Comparison of ENCODE assay signal across 8 cellular contexts in the genomic region with DNA sequence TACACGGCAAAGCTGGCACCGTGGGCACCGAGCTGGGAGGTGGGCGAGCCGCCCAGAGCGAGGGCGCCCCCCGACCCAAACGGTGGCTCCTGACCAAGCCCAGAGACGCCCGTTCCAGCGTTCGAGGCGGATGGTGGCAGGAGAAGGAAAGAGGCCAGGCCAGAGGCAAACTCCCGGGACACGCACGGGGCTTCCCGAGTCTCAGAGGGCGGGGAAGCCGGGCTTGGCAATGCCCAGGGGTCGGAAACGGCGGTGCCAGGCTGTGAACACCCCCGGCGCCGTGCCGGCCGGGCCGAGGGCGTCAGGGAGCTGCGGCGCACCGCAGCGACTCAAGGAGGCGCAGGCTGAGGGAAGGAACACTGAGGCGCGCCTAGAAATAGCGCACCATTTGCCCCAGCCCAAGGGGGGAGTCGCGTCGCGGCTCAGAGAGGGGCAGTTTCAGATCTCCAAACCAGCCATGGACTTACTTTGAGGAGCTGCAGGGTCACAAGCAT. TPM values are rescaled to one million over a fixed set of nuclear protein-coding genes. Genes with fewer than 3 reads are reported as not detected.
DNase-seq lines count a peak whose midpoint lies in the region; ATAC-seq, FAIRE-seq and TF ChIP-seq lines count a peak whose summit lies in the region.

No MANE protein-coding gene starts in this region.

- H3K36me3 Mint-ChIP-seq in endothelial cell (ENCODE audit: low read depth, unreplicated experiment) (peaks cover 20% of the 10 kb centered on the region), nephron progenitor cell (ENCODE audit: low read depth) (no peaks in the 10 kb centered on the region)

- no peaks in the 10 kb centered on the region for H3K36me3 ChIP-seq in SJCRH30

- ATAC-seq in A549 (peak; percentile 59 to 68), GM18502 (IDR thresholded peaks at IDR 0.05; ENCODE audit: poor library complexity, unreplicated experiment) (peak; percentile 49), HG02943 (IDR thresholded peaks at IDR 0.05; ENCODE audit: low read depth, unreplicated experiment) (peak; percentile 40)

- H3K4me1 ChIP-seq in A549 (peaks cover 49% of the 10 kb centered on the region), SJCRH30 (peaks cover 30% of the 10 kb centered on the region)

- TF ChIP-seq RAD21 in A549 (conservative IDR thresholded peaks at IDR 0.05 in 1 of 2, IDR thresholded peaks at IDR 0.05 in 1 of 2) = peak in 1 of 2 experiments; percentile 46; a peak in 1 of 5 replicates

- peak overlapping the region; percentile 89 to 100 for H3K27ac ChIP-seq in A549
- peak overlapping the region; percentile 93 for H3K27ac ChIP-seq in SJCRH30

- FAIRE-seq in A549 (lab: Jason Lieb, UNC) = no peak

- DNase-seq in A549 (ENCODE audit: low read depth in 1 of 2, low spot score in 1 of 2) (peak in 1 of 2 experiments; percentile 60), SJCRH30 (no peak), endothelial cell (ENCODE audit: low spot score) (no peak), nephron progenitor cell (peak; percentile 48), SK-N-DZ (ENCODE audit: low spot score) (no peak), superior temporal gyrus (ENCODE audit: extremely low spot score) (no peak)

- TF ChIP-seq CTCF in A549 (IDR thresholded peaks at IDR 0.05) (no peak; the same call in 2 of the 3 replicates), endothelial cell (IDR thresholded peaks at IDR 0.05; ENCODE audit: unreplicated experiment) (peak; percentile 38), nephron progenitor cell (IDR thresholded peaks at IDR 0.05) (no peak)

- peak overlapping the region; percentile 95 for H3K4me2 ChIP-seq in A549

- peak overlapping the region; percentile 80 for H3K27ac Mint-ChIP-seq in endothelial cell (ENCODE audit: unreplicated experiment)
- peak overlapping the region; percentile 97 for H3K27ac Mint-ChIP-seq in nephron progenitor cell

- H3K9me3 ChIP-seq in A549 = no peaks in the 10 kb centered on the region
- H3K9me3 ChIP-seq in SJCRH30 (replicated peaks) = no peaks in the 10 kb centered on the region

- H3K27me3 Mint-ChIP-seq in endothelial cell (ENCODE audit: unreplicated experiment) = peaks cover 10% of the 10 kb centered on the region
- H3K27me3 Mint-ChIP-seq in nephron progenitor cell (ENCODE audit: low read depth, poor library complexity) = peaks cover 12% of the 10 kb centered on the region

- H3K27me3 ChIP-seq in SJCRH30 = no peaks in the 10 kb centered on the region

- H3K4me3 ChIP-seq in A549 = peak overlapping the region; percentile 51
- H3K4me3 ChIP-seq in SJCRH30 = peak overlapping the region; percentile 78

- TF ChIP-seq EP300 in A549 (IDR thresholded peaks at IDR 0.05) = no peak

- H3K9me3 Mint-ChIP-seq in endothelial cell (ENCODE audit: unreplicated experiment) (no peaks in the 10 kb centered on the region), nephron progenitor cell (no peaks in the 10 kb centered on the region)

- H3K4me3 Mint-ChIP-seq in endothelial cell (ENCODE audit: unreplicated experiment) = peak overlapping the region; percentile 99
- peak overlapping the region; percentile 90 for H3K4me3 Mint-ChIP-seq in nephron progenitor cell

- H3K4me1 Mint-ChIP-seq in endothelial cell (ENCODE audit: unreplicated experiment) = peaks cover 56% of the 10 kb centered on the region
- H3K4me1 Mint-ChIP-seq in nephron progenitor cell = peaks cover 76% of the 10 kb centered on the region

- POLR2A ChIA-PET in A549 (lab: Yijun Ruan, JAX) = interaction anchor here (0.6 to 1.5 kb wide), 15 partner anchors 9 to 688 kb away, joined by 3 to 21 read pairs (median 4); a partner anchor contains a TSS

- under 1% methylated on average over 34 of the region's 42 CpGs for WGBS in A549 (ENCODE audit: missing lambda C conversion rate)

- CTCF ChIA-PET in A549 (lab: Yijun Ruan, JAX) = interaction anchor here (0.6 to 2.2 kb wide), 16 partner anchors 8 to 543 kb away, joined by 3 to 11 read pairs (median 4); no protein-coding TSS in a partner anchor

- TF ChIP-seq POLR2A in A549 (IDR thresholded peaks at IDR 0.05; ENCODE audit: low read length) = no peak

TF ChIP-seq in A549, 52 proteins besides CTCF, POLR2A, EP300 and RAD21:
- TF ChIP-seq SMC3 (IDR thresholded peaks at IDR 0.05) (peak; percentile 45; the same call in 1 of the 3 replicates), KDM5A (IDR thresholded peaks at IDR 0.05) (peak; percentile 27; the same call in 1 of the 2 replicates)
- TF ChIP-seq, protein P1, sequence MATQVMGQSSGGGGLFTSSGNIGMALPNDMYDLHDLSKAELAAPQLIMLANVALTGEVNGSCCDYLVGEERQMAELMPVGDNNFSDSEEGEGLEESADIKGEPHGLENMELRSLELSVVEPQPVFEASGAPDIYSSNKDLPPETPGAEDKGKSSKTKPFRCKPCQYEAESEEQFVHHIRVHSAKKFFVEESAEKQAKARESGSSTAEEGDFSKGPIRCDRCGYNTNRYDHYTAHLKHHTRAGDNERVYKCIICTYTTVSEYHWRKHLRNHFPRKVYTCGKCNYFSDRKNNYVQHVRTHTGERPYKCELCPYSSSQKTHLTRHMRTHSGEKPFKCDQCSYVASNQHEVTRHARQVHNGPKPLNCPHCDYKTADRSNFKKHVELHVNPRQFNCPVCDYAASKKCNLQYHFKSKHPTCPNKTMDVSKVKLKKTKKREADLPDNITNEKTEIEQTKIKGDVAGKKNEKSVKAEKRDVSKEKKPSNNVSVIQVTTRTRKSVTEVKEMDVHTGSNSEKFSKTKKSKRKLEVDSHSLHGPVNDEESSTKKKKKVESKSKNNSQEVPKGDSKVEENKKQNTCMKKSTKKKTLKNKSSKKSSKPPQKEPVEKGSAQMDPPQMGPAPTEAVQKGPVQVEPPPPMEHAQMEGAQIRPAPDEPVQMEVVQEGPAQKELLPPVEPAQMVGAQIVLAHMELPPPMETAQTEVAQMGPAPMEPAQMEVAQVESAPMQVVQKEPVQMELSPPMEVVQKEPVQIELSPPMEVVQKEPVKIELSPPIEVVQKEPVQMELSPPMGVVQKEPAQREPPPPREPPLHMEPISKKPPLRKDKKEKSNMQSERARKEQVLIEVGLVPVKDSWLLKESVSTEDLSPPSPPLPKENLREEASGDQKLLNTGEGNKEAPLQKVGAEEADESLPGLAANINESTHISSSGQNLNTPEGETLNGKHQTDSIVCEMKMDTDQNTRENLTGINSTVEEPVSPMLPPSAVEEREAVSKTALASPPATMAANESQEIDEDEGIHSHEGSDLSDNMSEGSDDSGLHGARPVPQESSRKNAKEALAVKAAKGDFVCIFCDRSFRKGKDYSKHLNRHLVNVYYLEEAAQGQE (IDR thresholded peaks at IDR 0.05) = no peak

RNA-seq across cellular contexts. Expression of a gene that starts 0.4 kb away (rescaled TPM):
- polyA plus RNA-seq in A549 (2011; rRNA removed) = 5.7 and 6.7 TPM in 2 replicates
- polyA plus RNA-seq in A549 (2012; cell fraction: cytosol; rRNA removed) = 3.6 and 5.0 TPM in 2 replicates
- 15.6 and 17.1 TPM in 2 replicates for polyA plus RNA-seq in A549 (2012; cell fraction: nucleus; rRNA removed)
- 3.0 to 3.4 TPM (median 3.3 TPM) in 3 replicates for polyA plus RNA-seq in A549 (2017; fragmentation: RNase III; extraction: RNeasy Plus Mini Kit Qiagen cat#74134 plus additional on column Dnase treatment)
- 14.0 and 17.9 TPM in 2 replicates for polyA minus RNA-seq in A549 (2011; rRNA and poly(A)+ RNA removed)
- total RNA-seq in SJCRH30 (2014; rRNA removed; shearing (Covaris generic)) = 41.6 and 41.7 TPM in 2 replicates
- total RNA-seq in endothelial cell (ENCODE audit: unreplicated experiment) = 74.2 TPM
- not detected in 2 replicates for polyA plus RNA-seq in SK-N-DZ (2014; cell fraction: cytosol; rRNA removed)
- polyA plus RNA-seq in SK-N-DZ (2014; cell fraction: nucleus; rRNA removed) = not detected in 2 replicates
